ENCODE assay signal across 20 cellular contexts in genomic region chr5:73791389-73791788, GRCh38.
DNase-seq lines count a peak whose midpoint lies in the region; ATAC-seq and TF ChIP-seq lines count a peak whose summit lies in the region.
"Had no signal": no experiment of that assay in that cellular context is flagged by ENCODE, and none has a peak within 500 bp of the region (broad histone marks: within the 10 kb centered on the region; RNA-seq: fewer than 3 reads in every experiment).

No MANE protein-coding gene starts in this region.

- no peak overlapping the region for H2AFZ ChIP-seq in IMR-90 (replicated peaks; ENCODE audit: low read length, poor library complexity)

- POLR2A ChIA-PET in IMR-90 (lab: Charles Lee; ENCODE audit: unreplicated experiment) = no interaction called here

- H3K27ac Mint-ChIP-seq in osteocyte (ENCODE audit: unreplicated experiment) = peak overlapping the region; percentile 31
- H3K27ac Mint-ChIP-seq in HFFc6 = no peak overlapping the region
- H3K27ac Mint-ChIP-seq: CD4-positive, CD25-positive, alpha-beta regulatory T cell; CD8-positive, alpha-beta memory T cell had no signal

- H3K9me3 ChIP-seq in IMR-90 (ENCODE audit: control insufficient read depth, insufficient read depth, low read length) (no peaks in the 10 kb centered on the region), SJCRH30 (replicated peaks) (no peaks in the 10 kb centered on the region), esophagus muscularis mucosa (no peaks in the 10 kb centered on the region), body of pancreas (no peaks in the 10 kb centered on the region)
- H3K9me3 ChIP-seq: BE2C had no signal

- H4K8ac ChIP-seq in IMR-90 (ENCODE audit: low read depth in 2 of 2, low read length in 2 of 2) = peak overlapping the region in 1 of 2 experiments; percentile 33; a peak in 1 of 4 replicates

- ATAC-seq in IMR-90 (ENCODE audit: low read depth) (no peak), GM18520 (IDR thresholded peaks at IDR 0.05; ENCODE audit: unreplicated experiment) (no peak), body of pancreas (no peak)
- ATAC-seq: HCT116 had no signal

- no peak overlapping the region for H3K4me3 Mint-ChIP-seq in osteocyte (ENCODE audit: unreplicated experiment)
- no peak overlapping the region for H3K4me3 Mint-ChIP-seq in HFFc6
- H3K4me3 Mint-ChIP-seq: CD4-positive, CD25-positive, alpha-beta regulatory T cell; CD8-positive, alpha-beta memory T cell had no signal

- H3K4me1 Mint-ChIP-seq in osteocyte (ENCODE audit: unreplicated experiment) (peaks cover 26% of the 10 kb centered on the region), HFFc6 (ENCODE audit: low read depth) (peaks cover 47% of the 10 kb centered on the region)
- H3K4me1 Mint-ChIP-seq: CD4-positive, CD25-positive, alpha-beta regulatory T cell had no signal

- H3K4me1 ChIP-seq in IMR-90 (ENCODE audit: control insufficient read depth, insufficient read depth, low read length) (peaks cover 12% of the 10 kb centered on the region), SJCRH30 (peaks cover 8% of the 10 kb centered on the region; the same call in 1 of the 2 replicates), esophagus muscularis mucosa (peaks cover 2 to 21% (median 13%) of the 10 kb centered on the region in 4 donors), body of pancreas (peaks cover 9% of the 10 kb centered on the region)

- 0 out of 3 replicates have a peak overlapping the region, but pooled peaks have one; percentile 56 for H2BK15ac ChIP-seq in IMR-90 (ENCODE audit: low read depth, low read length)

- H3K9me3 Mint-ChIP-seq in osteocyte (ENCODE audit: unreplicated experiment) (no peaks in the 10 kb centered on the region), HFFc6 (no peaks in the 10 kb centered on the region)
- H3K9me3 Mint-ChIP-seq: CD4-positive, CD25-positive, alpha-beta regulatory T cell; CD8-positive, alpha-beta memory T cell had no signal

- 100% methylated on average over 1 of the region's 4 CpGs; no CpG with 5 or more reads in 1 of the 2 experiments for WGBS in IMR-90 (ENCODE audit: extremely low coverage in 2 of 2, insufficient read length in 1 of 2), 2 experiments
- 87% methylated on average over 4 of the region's 4 CpGs for WGBS in esophagus muscularis mucosa
- WGBS in body of pancreas, 2 donors = 79 to 86% methylated on average over 4 of the region's 4 CpGs

- DNase-seq in IMR-90 = no peak
- DNase-seq in SJCRH30 = peak; percentile 11 to 22
- DNase-seq in esophagus muscularis mucosa (ENCODE audit: extremely low spot score) = peak; percentile 3
- DNase-seq in osteocyte (ENCODE audit: extremely low spot score, unreplicated experiment) = no peak
- DNase-seq in HFFc6 = no peak
- DNase-seq in body of pancreas = no peak
- DNase-seq: ACHN; BE2C; C1 segment of cervical spinal cord; CD4-positive, CD25-positive, alpha-beta regulatory T cell; CD8-positive, alpha-beta memory T cell; COR-L47; DMS 273 treated with DMSO at 0.1 percent for 48 hours; DMS53; DND-41; EL; GOT3; H7 had no signal

- H3K23ac ChIP-seq in IMR-90 (ENCODE audit: low read depth, low read length) = no peak overlapping the region

- intact Hi-C loops in IMR-90 (cut with micrococcal nuclease) (loop anchor here (5.0 kb wide), 1 partner anchor 856 kb away; no protein-coding TSS in a partner anchor), esophagus muscularis mucosa (cut with DNase I) (no loop called here), body of pancreas (cut with DNase I) (loop anchor here (5.0 kb wide), 1 partner anchor 199 kb away; no protein-coding TSS in a partner anchor)

- H3K36me3 ChIP-seq in IMR-90 (ENCODE audit: control insufficient read depth, insufficient read depth, low read length) (no peaks in the 10 kb centered on the region), SJCRH30 (no peaks in the 10 kb centered on the region), esophagus muscularis mucosa (no peaks in the 10 kb centered on the region), body of pancreas (replicated peaks in 1 of 2; ENCODE audit: insufficient read depth in 1 of 2, low read depth in 2 of 2) (no peaks in the 10 kb centered on the region)

- in situ Hi-C loops in IMR-90 (cut with MboI; ENCODE audit: low sequenced_read_pairs) = loop anchor here (5.0 to 10.0 kb wide), 2 partner anchors 204 to 853 kb away; partner anchors contain the start of gene ENC1

- peak overlapping the region; percentile 4; the same call in 1 of the 2 replicates for H2BK120ac ChIP-seq in IMR-90 (ENCODE audit: low read depth, low read length)

- H2AK5ac ChIP-seq in IMR-90 (ENCODE audit: low read depth, low read length) = peak overlapping the region; percentile 70

- H3K18ac ChIP-seq in IMR-90 (ENCODE audit: low read depth, low read length) = no peak overlapping the region

- CTCF ChIA-PET in IMR-90 (lab: Yijun Ruan, JAX) = interaction anchor here (5.0 kb wide), 1 partner anchor 200 kb away, joined by 35 read pairs; no protein-coding TSS in a partner anchor

- H3K27ac ChIP-seq in IMR-90 (ENCODE audit: insufficient read depth, low read length) (no peak overlapping the region), SJCRH30 (no peak overlapping the region), esophagus muscularis mucosa (replicated peaks in 1 of 4) (no peak overlapping the region), body of pancreas (no peak overlapping the region)

- no peak for TF ChIP-seq CTCF in IMR-90 (conservative IDR thresholded peaks at IDR 0.05; ENCODE audit: low read depth, low read length)
- TF ChIP-seq CTCF in esophagus muscularis mucosa (IDR thresholded peaks at IDR 0.05) = no peak
- TF ChIP-seq CTCF in osteocyte (IDR thresholded peaks at IDR 0.05) = no peak
- TF ChIP-seq CTCF in HFFc6 (IDR thresholded peaks at IDR 0.05) = no peak
- TF ChIP-seq CTCF in body of pancreas (IDR thresholded peaks at IDR 0.05) = no peak

- no peak for TF ChIP-seq EP300 in esophagus muscularis mucosa (IDR thresholded peaks at IDR 0.05)

- H4K91ac ChIP-seq in IMR-90 (ENCODE audit: insufficient read depth, low read depth, low read length) = 0 out of 2 replicates have a peak overlapping the region, but pooled peaks have one; percentile 33

- H3K36me3 Mint-ChIP-seq in osteocyte (ENCODE audit: unreplicated experiment) (peaks cover 21% of the 10 kb centered on the region), HFFc6 (ENCODE audit: low read depth) (no peaks in the 10 kb centered on the region)
- H3K36me3 Mint-ChIP-seq: CD4-positive, CD25-positive, alpha-beta regulatory T cell; CD8-positive, alpha-beta memory T cell had no signal

- peak overlapping the region; percentile 4; the same call in 1 of the 2 replicates for H2BK20ac ChIP-seq in IMR-90 (ENCODE audit: low read depth, low read length)

- H2AK9ac ChIP-seq in IMR-90 (replicated peaks; ENCODE audit: low read depth, low read length, poor library complexity) = no peak overlapping the region

- TF ChIP-seq POLR2A in IMR-90 (IDR thresholded peaks at IDR 0.05; ENCODE audit: low read depth, low read length) (no peak), esophagus muscularis mucosa (IDR thresholded peaks at IDR 0.05; ENCODE audit: low read depth) (no peak), body of pancreas (IDR thresholded peaks at IDR 0.05) (no peak)

- H3K4me3 ChIP-seq in IMR-90 (ENCODE audit: insufficient read depth, low read depth, low read length) (no peak overlapping the region), SJCRH30 (no peak overlapping the region), esophagus muscularis mucosa (no peak overlapping the region), body of pancreas (no peak overlapping the region)

- no peak overlapping the region for H3K56ac ChIP-seq in IMR-90 (ENCODE audit: extremely low read depth, insufficient read depth, low read length)

- peaks cover 0 to 24% of the 10 kb centered on the region in 2 experiments; a peak in 2 of 4 replicates for H3K79me1 ChIP-seq in IMR-90 (ENCODE audit: low read depth in 1 of 2, low read length in 2 of 2)

- TF ChIP-seq RAD21 in IMR-90 (IDR thresholded peaks at IDR 0.05; ENCODE audit: low read length) = no peak

- H4K20me1 ChIP-seq in IMR-90 (ENCODE audit: insufficient read depth, low read length) = no peaks in the 10 kb centered on the region

- H3K4ac ChIP-seq in IMR-90 (ENCODE audit: low read depth, low read length) = peak overlapping the region; percentile 28; the same call in 1 of the 2 replicates

- no peak overlapping the region for H3K9ac ChIP-seq in IMR-90 (ENCODE audit: low read depth, low read length)

- no peak overlapping the region for H3K4me2 ChIP-seq in IMR-90 (ENCODE audit: low read depth, low read length)

- H3K27me3 ChIP-seq in IMR-90 (ENCODE audit: control insufficient read depth, insufficient read depth, low read length) (no peaks in the 10 kb centered on the region), SJCRH30 (no peaks in the 10 kb centered on the region), esophagus muscularis mucosa (no peaks in the 10 kb centered on the region), body of pancreas (no peaks in the 10 kb centered on the region)
- H3K27me3 ChIP-seq: BE2C had no signal

- no peak overlapping the region for H2BK5ac ChIP-seq in IMR-90 (ENCODE audit: low read depth, low read length, poor library complexity, severe bottlenecking)

- dilution Hi-C loops in IMR-90 (cut with HindIII; ENCODE audit: low sequenced_read_pairs, unreplicated experiment) = loop anchor here (25.0 kb wide), 1 partner anchor 204 kb away; no protein-coding TSS in a partner anchor

- no peaks in the 10 kb centered on the region for H3K27me3 Mint-ChIP-seq in osteocyte (ENCODE audit: unreplicated experiment)
- H3K27me3 Mint-ChIP-seq in HFFc6 (ENCODE audit: insufficient read depth) = no peaks in the 10 kb centered on the region

- BruUV-seq in IMR-90 (replicated peaks; lab: Mats Ljungman, UMichigan) = no TSS peak

- peaks cover 10% of the 10 kb centered on the region for H3K9me1 ChIP-seq in IMR-90 (ENCODE audit: insufficient read depth, low read length)

- H3K14ac ChIP-seq in IMR-90 (replicated peaks; ENCODE audit: low read depth, low read length) = no peak overlapping the region

- no peak overlapping the region for H4K5ac ChIP-seq in IMR-90 (ENCODE audit: low read depth, low read length)

TF ChIP-seq in IMR-90, 13 proteins besides CTCF, POLR2A, EP300 and RAD21 (continues in another document):
- TF ChIP-seq MAFK (IDR thresholded peaks at IDR 0.05; ENCODE audit: low read depth, low read length) = no peak
- no peak for TF ChIP-seq SMC3 (IDR thresholded peaks at IDR 0.05; ENCODE audit: low read depth, low read length)
- TF ChIP-seq CEBPB (IDR thresholded peaks at IDR 0.05; ENCODE audit: low read depth, low read length) = no peak
- TF ChIP-seq RFX5 (IDR thresholded peaks at IDR 0.05; ENCODE audit: low read depth, low read length) = no peak
- TF ChIP-seq MXI1 (IDR thresholded peaks at IDR 0.05; ENCODE audit: borderline replicate concordance, low read depth, low read length) = no peak
- no peak for TF ChIP-seq NFE2L2 (IDR thresholded peaks at IDR 0.05; ENCODE audit: low read depth, low read length)

Comparison
In these comparisons a context has a peak if more than half of its experiments do, and no peak if none do; other contexts are left out.
1. DNase-seq: peak in SJCRH30 (2 of 2) and esophagus muscularis mucosa (single experiment); none in IMR-90 (single experiment), osteocyte (single experiment), HFFc6 (single experiment) and body of pancreas (0 of 4).